In the genomic region with DNA sequence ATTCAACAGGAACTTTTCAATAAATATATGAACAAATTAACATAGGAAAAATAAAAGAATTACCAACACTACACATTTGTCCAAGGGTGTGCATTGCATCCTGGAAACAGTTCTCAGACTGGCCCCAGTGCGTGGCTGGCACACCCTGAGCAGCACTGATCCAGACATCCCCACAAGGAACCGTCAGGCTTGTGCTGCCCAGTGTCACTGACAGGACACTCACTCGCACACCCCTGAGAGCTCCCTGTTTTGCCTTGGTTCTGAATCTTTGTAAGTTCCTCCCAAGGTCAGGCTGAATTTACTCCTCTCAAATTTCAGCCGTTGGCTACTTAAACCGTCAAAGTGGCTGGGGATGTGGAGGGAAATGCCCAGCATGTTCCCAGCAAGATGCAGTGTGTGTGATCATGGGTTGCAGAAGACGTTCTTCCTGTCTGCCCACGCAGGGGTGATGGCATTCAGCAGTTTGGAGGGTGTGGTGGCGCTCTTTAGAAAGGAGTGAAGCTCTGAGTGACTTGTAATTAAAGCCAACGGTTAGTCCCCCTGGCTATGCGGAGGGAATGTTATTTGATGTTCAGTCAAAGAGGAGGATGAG, we compare ENCODE assay signal across 8 cellular contexts. TPM values are rescaled to one million over a fixed set of nuclear protein-coding genes. Genes with fewer than 3 reads are reported as not detected.
DNase-seq lines count a peak whose midpoint lies in the region; ATAC-seq and TF ChIP-seq lines count a peak whose summit lies in the region.

No MANE protein-coding gene starts in this region.

- peak overlapping the region; percentile 81 to 89 for H3K9ac ChIP-seq in duodenal mucosa (ENCODE audit: low read depth in 1 of 2, low read length in 2 of 2)

- H3K27ac ChIP-seq in CD8-positive, alpha-beta T cell (ENCODE audit: low read depth, low read length) = peak overlapping the region; percentile 68
- peak overlapping the region; percentile 81 for H3K27ac ChIP-seq in duodenal mucosa (ENCODE audit: low read depth, low read length)

- H3K4me1 Mint-ChIP-seq in CD8-positive, alpha-beta T cell (ENCODE audit: low read depth) = peaks cover 47% of the 10 kb centered on the region
- H3K4me1 Mint-ChIP-seq in activated CD4-positive, alpha-beta T cell treated with anti-CD3 and anti-CD28 coated beads, Interleukin-2, amount 10 ng/mL, durations not matched to agents 7 days and 5 days = peaks cover 61% of the 10 kb centered on the region
- peaks cover 30 to 68% (median 53%) of the 10 kb centered on the region in 4 donors for H3K4me1 Mint-ChIP-seq in naive thymus-derived CD8-positive, alpha-beta T cell

- POLR2A ChIA-PET in CD8-positive, alpha-beta T cell (lab: Charles Lee) = interaction anchor here (0.9 to 4.9 kb wide), 5 partner anchors 9 to 46 kb away, joined by 3 to 21 read pairs (median 3); no protein-coding TSS in a partner anchor
- POLR2A ChIA-PET in activated CD4-positive, alpha-beta T cell treated with anti-CD3 and anti-CD28 coated beads, Interleukin-2, amount 10 ng/mL, durations not matched to agents 7 days and 5 days (lab: Charles Lee) = interaction anchor here (1.0 kb wide), 1 partner anchor 16 kb away, joined by 3 read pairs; a partner anchor contains a TSS
- POLR2A ChIA-PET in naive thymus-derived CD8-positive, alpha-beta T cell (lab: Charles Lee) = interaction anchor here (0.7 to 5.6 kb wide), 9 partner anchors 13 to 99 kb away, joined by 3 to 50 read pairs (median 9); a partner anchor contains a TSS

- peaks cover 37% of the 10 kb centered on the region for H3K4me1 ChIP-seq in CD8-positive, alpha-beta T cell (ENCODE audit: insufficient read depth, low read length)
- peaks cover 19 to 44% of the 10 kb centered on the region in 2 donors for H3K4me1 ChIP-seq in duodenal mucosa (ENCODE audit: control insufficient read depth in 1 of 2, insufficient read depth in 2 of 2, low read length in 2 of 2)

- peak overlapping the region; percentile 98 for H3K4me3 Mint-ChIP-seq in CD8-positive, alpha-beta T cell
- H3K4me3 Mint-ChIP-seq in activated CD4-positive, alpha-beta T cell treated with anti-CD3 and anti-CD28 coated beads, Interleukin-2, amount 10 ng/mL, durations not matched to agents 7 days and 5 days = peak overlapping the region; percentile 92
- peak overlapping the region; percentile 86 to 100 (median 96) for H3K4me3 Mint-ChIP-seq in naive thymus-derived CD8-positive, alpha-beta T cell

- no peaks in the 10 kb centered on the region for H3K36me3 ChIP-seq in CD8-positive, alpha-beta T cell (ENCODE audit: insufficient read depth, low read length)
- H3K36me3 ChIP-seq in MG63 (peaks cover 12% of the 10 kb centered on the region), duodenal mucosa (ENCODE audit: control insufficient read depth in 1 of 2, insufficient read depth in 2 of 2, low read length in 2 of 2) (no peaks in the 10 kb centered on the region)

- H3K4me3 ChIP-seq in CD8-positive, alpha-beta T cell (ENCODE audit: low read depth, low read length) = peak overlapping the region; percentile 95
- H3K4me3 ChIP-seq in MG63 (peak overlapping the region; percentile 74), duodenal mucosa (ENCODE audit: low read depth in 1 of 2, low read length in 2 of 2) (peak overlapping the region; percentile 85 to 95)

- TF ChIP-seq CTCF in CD8-positive, alpha-beta T cell (IDR thresholded peaks at IDR 0.05) = no peak

- H3K27ac Mint-ChIP-seq in CD8-positive, alpha-beta T cell = peak overlapping the region; percentile 93
- peak overlapping the region; percentile 96 for H3K27ac Mint-ChIP-seq in activated CD4-positive, alpha-beta T cell treated with anti-CD3 and anti-CD28 coated beads, Interleukin-2, amount 10 ng/mL, durations not matched to agents 7 days and 5 days
- peak overlapping the region; percentile 87 to 99 (median 96) for H3K27ac Mint-ChIP-seq in naive thymus-derived CD8-positive, alpha-beta T cell

- H3K36me3 Mint-ChIP-seq in CD8-positive, alpha-beta T cell = peaks cover 2% of the 10 kb centered on the region
- peaks cover 3% of the 10 kb centered on the region for H3K36me3 Mint-ChIP-seq in activated CD4-positive, alpha-beta T cell treated with anti-CD3 and anti-CD28 coated beads, Interleukin-2, amount 10 ng/mL, durations not matched to agents 7 days and 5 days (ENCODE audit: low read depth)
- no peaks in the 10 kb centered on the region for H3K36me3 Mint-ChIP-seq in naive thymus-derived CD8-positive, alpha-beta T cell

- no peaks in the 10 kb centered on the region for H3K27me3 ChIP-seq in CD8-positive, alpha-beta T cell (ENCODE audit: insufficient read depth, low read length)
- H3K27me3 ChIP-seq in MG63 (no peaks in the 10 kb centered on the region), duodenal mucosa (ENCODE audit: control insufficient read depth in 1 of 2, insufficient read depth in 2 of 2, low read length in 2 of 2) (no peaks in the 10 kb centered on the region)

- H3K9me3 ChIP-seq in CD8-positive, alpha-beta T cell (ENCODE audit: low read length) = no peaks in the 10 kb centered on the region
- no peaks in the 10 kb centered on the region; the same call in 1 of the 2 replicates for H3K9me3 ChIP-seq in MG63
- H3K9me3 ChIP-seq in duodenal mucosa (ENCODE audit: control insufficient read depth in 1 of 2, low read length in 2 of 2) = no peaks in the 10 kb centered on the region

- peak; percentile 41 to 84 (median 58) for DNase-seq in CD8-positive, alpha-beta T cell
- peak; percentile 98 for DNase-seq in MG63
- DNase-seq in activated CD4-positive, alpha-beta T cell treated with anti-CD3 and anti-CD28 coated beads, Interleukin-2, amount 10 ng/mL, durations not matched to agents 7 days and 5 days = peak; percentile 62
- DNase-seq in naive thymus-derived CD8-positive, alpha-beta T cell = peak; percentile 40 to 83 (median 71)
- peak; percentile 84 for DNase-seq in stromal cell of bone marrow (ENCODE audit: low read depth)
- DNase-seq in NCI-H1092 (lab: John Stamatoyannopoulos, UW) = no peak

- H3K27me3 Mint-ChIP-seq in CD8-positive, alpha-beta T cell (ENCODE audit: low read depth) = no peaks in the 10 kb centered on the region
- no peaks in the 10 kb centered on the region for H3K27me3 Mint-ChIP-seq in activated CD4-positive, alpha-beta T cell treated with anti-CD3 and anti-CD28 coated beads, Interleukin-2, amount 10 ng/mL, durations not matched to agents 7 days and 5 days
- H3K27me3 Mint-ChIP-seq in naive thymus-derived CD8-positive, alpha-beta T cell = no peaks in the 10 kb centered on the region

- ATAC-seq in CD8-positive, alpha-beta T cell = peak; percentile 66
- ATAC-seq in naive thymus-derived CD8-positive, alpha-beta T cell = peak; percentile 39 to 79
- ATAC-seq in HG03196 (IDR thresholded peaks at IDR 0.05; ENCODE audit: unreplicated experiment) = no peak

- H3K9me3 Mint-ChIP-seq in CD8-positive, alpha-beta T cell = no peaks in the 10 kb centered on the region
- no peaks in the 10 kb centered on the region for H3K9me3 Mint-ChIP-seq in activated CD4-positive, alpha-beta T cell treated with anti-CD3 and anti-CD28 coated beads, Interleukin-2, amount 10 ng/mL, durations not matched to agents 7 days and 5 days
- no peaks in the 10 kb centered on the region for H3K9me3 Mint-ChIP-seq in naive thymus-derived CD8-positive, alpha-beta T cell

- intact Hi-C loops in CD8-positive, alpha-beta T cell (cut with DNase I, micrococcal nuclease) = loop anchor here in 1 of 2 experiments (1.0 kb wide), 1 partner anchor 15 kb away; a partner anchor contains a TSS

- CTCF ChIA-PET in CD8-positive, alpha-beta T cell (lab: Charles Lee) = interaction anchor here (1.0 to 4.6 kb wide), 4 partner anchors 9 to 92 kb away, joined by 3 to 14 read pairs (median 4); no protein-coding TSS in a partner anchor
- CTCF ChIA-PET in activated CD4-positive, alpha-beta T cell treated with anti-CD3 and anti-CD28 coated beads, Interleukin-2, amount 10 ng/mL, durations not matched to agents 7 days and 5 days (lab: Charles Lee) = interaction anchor here (1.1 to 1.6 kb wide), 3 partner anchors 10 to 91 kb away, joined by 3 to 6 read pairs (median 5); no protein-coding TSS in a partner anchor

RNA-seq across cellular contexts. Expression of a gene that starts 1.7 kb away (rescaled TPM):
- 10 to 100 TPM; 71.0 to 95.7 TPM for total RNA-seq in CD8-positive, alpha-beta T cell
- total RNA-seq in MG63 (2014; rRNA removed; shearing (Covaris generic); ENCODE audit: low replicate concordance) = 115 and 538 TPM in 2 replicates
- total RNA-seq in activated CD4-positive, alpha-beta T cell treated with anti-CD3 and anti-CD28 coated beads, Interleukin-2, amount 10 ng/mL, durations not matched to agents 7 days and 5 days = 100 to 1,000 TPM; 146 to 268 TPM
- total RNA-seq in naive thymus-derived CD8-positive, alpha-beta T cell = 10 to 100 TPM; 32.3 to 39.0 TPM
- polyA plus RNA-seq in naive thymus-derived CD8-positive, alpha-beta T cell = 100 to 1,000 TPM; 248 to 303 (median 294) TPM

RNA-seq across cellular contexts. Expression of a gene that starts 15.5 kb away (rescaled TPM):
- total RNA-seq in CD8-positive, alpha-beta T cell = 1 to 10 TPM; 3.0 to 5.5 TPM
- 49.5 and 203 TPM in 2 replicates for total RNA-seq in MG63 (2014; rRNA removed; shearing (Covaris generic); ENCODE audit: low replicate concordance)
- 100 to 1,000 TPM; 100 to 154 TPM for total RNA-seq in activated CD4-positive, alpha-beta T cell treated with anti-CD3 and anti-CD28 coated beads, Interleukin-2, amount 10 ng/mL, durations not matched to agents 7 days and 5 days
- total RNA-seq in naive thymus-derived CD8-positive, alpha-beta T cell = 1 to 10 TPM; 1.3 to 1.6 TPM
- 10 to 100 TPM in 2 of 3 donors, 1 to 10 TPM in 1; 7.1 to 21.9 (median 10.5) TPM for polyA plus RNA-seq in naive thymus-derived CD8-positive, alpha-beta T cell

RNA-seq across cellular contexts. Expression of a gene that starts 20.8 kb away (rescaled TPM):
- 1 to 10 TPM in 1 of 2 experiments, under 1 TPM in 1; 1.00 to 1.8 TPM for total RNA-seq in CD8-positive, alpha-beta T cell
- total RNA-seq in MG63 (2014; rRNA removed; shearing (Covaris generic); ENCODE audit: low replicate concordance) = not detected in 2 replicates
- total RNA-seq in activated CD4-positive, alpha-beta T cell treated with anti-CD3 and anti-CD28 coated beads, Interleukin-2, amount 10 ng/mL, durations not matched to agents 7 days and 5 days = 1 to 10 TPM; 3.0 to 3.8 TPM
- total RNA-seq in naive thymus-derived CD8-positive, alpha-beta T cell = 1 to 10 TPM; 1.8 to 3.1 TPM
- 10 to 100 TPM in 2 of 3 donors, 1 to 10 TPM in 1; 8.6 to 19.9 (median 19.2) TPM for polyA plus RNA-seq in naive thymus-derived CD8-positive, alpha-beta T cell

RNA-seq across cellular contexts. Expression of a gene that starts 22.3 kb away (rescaled TPM):
- not detected for total RNA-seq in CD8-positive, alpha-beta T cell
- total RNA-seq in MG63 (2014; rRNA removed; shearing (Covaris generic); ENCODE audit: low replicate concordance) = 5.2 and 26.7 TPM in 2 replicates
- total RNA-seq in activated CD4-positive, alpha-beta T cell treated with anti-CD3 and anti-CD28 coated beads, Interleukin-2, amount 10 ng/mL, durations not matched to agents 7 days and 5 days = not detected
- total RNA-seq in naive thymus-derived CD8-positive, alpha-beta T cell = not detected
- not detected for polyA plus RNA-seq in naive thymus-derived CD8-positive, alpha-beta T cell

RNA-seq across cellular contexts. Expression of a gene that starts 28.4 kb away (rescaled TPM):
- not detected for total RNA-seq in CD8-positive, alpha-beta T cell
- total RNA-seq in MG63 (2014; rRNA removed; shearing (Covaris generic); ENCODE audit: low replicate concordance) = not detected in 2 replicates
- total RNA-seq in activated CD4-positive, alpha-beta T cell treated with anti-CD3 and anti-CD28 coated beads, Interleukin-2, amount 10 ng/mL, durations not matched to agents 7 days and 5 days = not detected
- total RNA-seq in naive thymus-derived CD8-positive, alpha-beta T cell = not detected
- not detected for polyA plus RNA-seq in naive thymus-derived CD8-positive, alpha-beta T cell
